ENCODE assay signal across 2 cellular contexts in the genomic region with DNA sequence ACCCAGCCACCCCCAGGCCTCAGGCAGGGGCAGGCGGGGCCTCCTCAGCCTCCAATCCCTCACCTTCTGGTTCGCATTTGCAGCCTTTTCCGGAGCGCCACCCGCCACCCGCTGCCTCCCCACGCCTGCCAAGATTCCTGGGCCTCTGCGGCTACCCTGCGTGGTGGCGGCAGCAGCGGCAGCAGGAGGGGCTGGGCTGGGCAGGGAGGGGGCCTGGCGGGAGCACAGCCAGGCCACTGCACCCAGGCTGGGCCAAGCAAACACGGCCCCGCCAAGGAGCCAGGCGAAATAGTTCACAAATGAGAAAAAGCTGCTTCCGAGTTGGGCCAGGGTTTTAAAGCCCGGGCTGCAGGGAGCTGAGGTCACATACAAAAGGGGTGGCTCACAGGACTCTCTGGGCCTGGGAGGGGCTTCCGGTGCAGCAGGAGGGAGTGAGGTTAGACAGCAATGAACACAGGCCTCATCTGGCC.
TF ChIP-seq lines count a peak whose summit lies in the region.

No MANE protein-coding gene starts in this region.

TF ChIP-seq in GM23338, 12 proteins besides CTCF, POLR2A, EP300 and RAD21:
- TF ChIP-seq JUNB (IDR thresholded peaks at IDR 0.05; ENCODE audit: unreplicated experiment) (no peak), ZNF331 (CRISPR knock-in tag; IDR thresholded peaks at IDR 0.05; ENCODE audit: low read depth) (no peak), EZH2phosphoT487 (IDR thresholded peaks at IDR 0.05; ENCODE audit: unreplicated experiment) (no peak)
- TF ChIP-seq, protein P1, sequence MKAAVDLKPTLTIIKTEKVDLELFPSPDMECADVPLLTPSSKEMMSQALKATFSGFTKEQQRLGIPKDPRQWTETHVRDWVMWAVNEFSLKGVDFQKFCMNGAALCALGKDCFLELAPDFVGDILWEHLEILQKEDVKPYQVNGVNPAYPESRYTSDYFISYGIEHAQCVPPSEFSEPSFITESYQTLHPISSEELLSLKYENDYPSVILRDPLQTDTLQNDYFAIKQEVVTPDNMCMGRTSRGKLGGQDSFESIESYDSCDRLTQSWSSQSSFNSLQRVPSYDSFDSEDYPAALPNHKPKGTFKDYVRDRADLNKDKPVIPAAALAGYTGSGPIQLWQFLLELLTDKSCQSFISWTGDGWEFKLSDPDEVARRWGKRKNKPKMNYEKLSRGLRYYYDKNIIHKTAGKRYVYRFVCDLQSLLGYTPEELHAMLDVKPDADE (IDR thresholded peaks at IDR 0.05), result no peak

TF ChIP-seq in GM12878, 131 proteins besides CTCF, POLR2A, EP300 and RAD21:
- TF ChIP-seq SIN3A (IDR thresholded peaks at IDR 0.05; ENCODE audit: low read depth, low read length) (no peak), STAT1 (conservative IDR thresholded peaks at IDR 0.05) (no peak), SIX5 (IDR thresholded peaks at IDR 0.05; ENCODE audit: low read depth, low read length, severe bottlenecking) (no peak), SRF (IDR thresholded peaks at IDR 0.05; ENCODE audit: low read depth in 2 of 2, low read length in 2 of 2) (no peak), POLR2AphosphoS5 (IDR thresholded peaks at IDR 0.05; ENCODE audit: low read length) (no peak), ZBED1 (IDR thresholded peaks at IDR 0.05; ENCODE audit: borderline replicate concordance) (no peak), MTA3 (IDR thresholded peaks at IDR 0.05; ENCODE audit: borderline replicate concordance, low read length) (no peak), STAT3 (IDR thresholded peaks at IDR 0.05; ENCODE audit: low read depth, low read length) (no peak), IKZF1 (conservative IDR thresholded peaks at IDR 0.05) (no peak), CHD4 (IDR thresholded peaks at IDR 0.05) (no peak), MTA2 (IDR thresholded peaks at IDR 0.05; ENCODE audit: low read depth) (no peak), MYB (IDR thresholded peaks at IDR 0.05; ENCODE audit: borderline replicate concordance, low read depth, low read length) (no peak), HDGF (IDR thresholded peaks at IDR 0.05) (no peak), RELA (IDR thresholded peaks at IDR 0.05; ENCODE audit: borderline replicate concordance, partially characterized antibody) (no peak)
- TF ChIP-seq, protein P2, sequence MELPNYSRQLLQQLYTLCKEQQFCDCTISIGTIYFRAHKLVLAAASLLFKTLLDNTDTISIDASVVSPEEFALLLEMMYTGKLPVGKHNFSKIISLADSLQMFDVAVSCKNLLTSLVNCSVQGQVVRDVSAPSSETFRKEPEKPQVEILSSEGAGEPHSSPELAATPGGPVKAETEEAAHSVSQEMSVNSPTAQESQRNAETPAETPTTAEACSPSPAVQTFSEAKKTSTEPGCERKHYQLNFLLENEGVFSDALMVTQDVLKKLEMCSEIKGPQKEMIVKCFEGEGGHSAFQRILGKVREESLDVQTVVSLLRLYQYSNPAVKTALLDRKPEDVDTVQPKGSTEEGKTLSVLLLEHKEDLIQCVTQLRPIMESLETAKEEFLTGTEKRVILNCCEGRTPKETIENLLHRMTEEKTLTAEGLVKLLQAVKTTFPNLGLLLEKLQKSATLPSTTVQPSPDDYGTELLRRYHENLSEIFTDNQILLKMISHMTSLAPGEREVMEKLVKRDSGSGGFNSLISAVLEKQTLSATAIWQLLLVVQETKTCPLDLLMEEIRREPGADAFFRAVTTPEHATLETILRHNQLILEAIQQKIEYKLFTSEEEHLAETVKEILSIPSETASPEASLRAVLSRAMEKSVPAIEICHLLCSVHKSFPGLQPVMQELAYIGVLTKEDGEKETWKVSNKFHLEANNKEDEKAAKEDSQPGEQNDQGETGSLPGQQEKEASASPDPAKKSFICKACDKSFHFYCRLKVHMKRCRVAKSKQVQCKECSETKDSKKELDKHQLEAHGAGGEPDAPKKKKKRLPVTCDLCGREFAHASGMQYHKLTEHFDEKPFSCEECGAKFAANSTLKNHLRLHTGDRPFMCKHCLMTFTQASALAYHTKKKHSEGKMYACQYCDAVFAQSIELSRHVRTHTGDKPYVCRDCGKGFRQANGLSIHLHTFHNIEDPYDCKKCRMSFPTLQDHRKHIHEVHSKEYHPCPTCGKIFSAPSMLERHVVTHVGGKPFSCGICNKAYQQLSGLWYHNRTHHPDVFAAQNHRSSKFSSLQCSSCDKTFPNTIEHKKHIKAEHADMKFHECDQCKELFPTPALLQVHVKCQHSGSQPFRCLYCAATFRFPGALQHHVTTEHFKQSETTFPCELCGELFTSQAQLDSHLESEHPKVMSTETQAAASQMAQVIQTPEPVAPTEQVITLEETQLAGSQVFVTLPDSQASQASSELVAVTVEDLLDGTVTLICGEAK (IDR thresholded peaks at IDR 0.05; ENCODE audit: borderline replicate concordance), result no peak
- TF ChIP-seq, protein P3, sequence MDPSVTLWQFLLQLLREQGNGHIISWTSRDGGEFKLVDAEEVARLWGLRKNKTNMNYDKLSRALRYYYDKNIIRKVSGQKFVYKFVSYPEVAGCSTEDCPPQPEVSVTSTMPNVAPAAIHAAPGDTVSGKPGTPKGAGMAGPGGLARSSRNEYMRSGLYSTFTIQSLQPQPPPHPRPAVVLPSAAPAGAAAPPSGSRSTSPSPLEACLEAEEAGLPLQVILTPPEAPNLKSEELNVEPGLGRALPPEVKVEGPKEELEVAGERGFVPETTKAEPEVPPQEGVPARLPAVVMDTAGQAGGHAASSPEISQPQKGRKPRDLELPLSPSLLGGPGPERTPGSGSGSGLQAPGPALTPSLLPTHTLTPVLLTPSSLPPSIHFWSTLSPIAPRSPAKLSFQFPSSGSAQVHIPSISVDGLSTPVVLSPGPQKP (IDR thresholded peaks at IDR 0.05; ENCODE audit: low read depth, low read length), result no peak
- TF ChIP-seq, protein P4, sequence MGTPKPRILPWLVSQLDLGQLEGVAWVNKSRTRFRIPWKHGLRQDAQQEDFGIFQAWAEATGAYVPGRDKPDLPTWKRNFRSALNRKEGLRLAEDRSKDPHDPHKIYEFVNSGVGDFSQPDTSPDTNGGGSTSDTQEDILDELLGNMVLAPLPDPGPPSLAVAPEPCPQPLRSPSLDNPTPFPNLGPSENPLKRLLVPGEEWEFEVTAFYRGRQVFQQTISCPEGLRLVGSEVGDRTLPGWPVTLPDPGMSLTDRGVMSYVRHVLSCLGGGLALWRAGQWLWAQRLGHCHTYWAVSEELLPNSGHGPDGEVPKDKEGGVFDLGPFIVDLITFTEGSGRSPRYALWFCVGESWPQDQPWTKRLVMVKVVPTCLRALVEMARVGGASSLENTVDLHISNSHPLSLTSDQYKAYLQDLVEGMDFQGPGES (IDR thresholded peaks at IDR 0.05), result no peak
- TF ChIP-seq, protein P5, sequence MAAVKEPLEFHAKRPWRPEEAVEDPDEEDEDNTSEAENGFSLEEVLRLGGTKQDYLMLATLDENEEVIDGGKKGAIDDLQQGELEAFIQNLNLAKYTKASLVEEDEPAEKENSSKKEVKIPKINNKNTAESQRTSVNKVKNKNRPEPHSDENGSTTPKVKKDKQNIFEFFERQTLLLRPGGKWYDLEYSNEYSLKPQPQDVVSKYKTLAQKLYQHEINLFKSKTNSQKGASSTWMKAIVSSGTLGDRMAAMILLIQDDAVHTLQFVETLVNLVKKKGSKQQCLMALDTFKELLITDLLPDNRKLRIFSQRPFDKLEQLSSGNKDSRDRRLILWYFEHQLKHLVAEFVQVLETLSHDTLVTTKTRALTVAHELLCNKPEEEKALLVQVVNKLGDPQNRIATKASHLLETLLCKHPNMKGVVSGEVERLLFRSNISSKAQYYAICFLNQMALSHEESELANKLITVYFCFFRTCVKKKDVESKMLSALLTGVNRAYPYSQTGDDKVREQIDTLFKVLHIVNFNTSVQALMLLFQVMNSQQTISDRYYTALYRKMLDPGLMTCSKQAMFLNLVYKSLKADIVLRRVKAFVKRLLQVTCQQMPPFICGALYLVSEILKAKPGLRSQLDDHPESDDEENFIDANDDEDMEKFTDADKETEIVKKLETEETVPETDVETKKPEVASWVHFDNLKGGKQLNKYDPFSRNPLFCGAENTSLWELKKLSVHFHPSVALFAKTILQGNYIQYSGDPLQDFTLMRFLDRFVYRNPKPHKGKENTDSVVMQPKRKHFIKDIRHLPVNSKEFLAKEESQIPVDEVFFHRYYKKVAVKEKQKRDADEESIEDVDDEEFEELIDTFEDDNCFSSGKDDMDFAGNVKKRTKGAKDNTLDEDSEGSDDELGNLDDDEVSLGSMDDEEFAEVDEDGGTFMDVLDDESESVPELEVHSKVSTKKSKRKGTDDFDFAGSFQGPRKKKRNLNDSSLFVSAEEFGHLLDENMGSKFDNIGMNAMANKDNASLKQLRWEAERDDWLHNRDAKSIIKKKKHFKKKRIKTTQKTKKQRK (IDR thresholded peaks at IDR 0.05; ENCODE audit: low read depth, low read length), result no peak
- TF ChIP-seq, protein P6, sequence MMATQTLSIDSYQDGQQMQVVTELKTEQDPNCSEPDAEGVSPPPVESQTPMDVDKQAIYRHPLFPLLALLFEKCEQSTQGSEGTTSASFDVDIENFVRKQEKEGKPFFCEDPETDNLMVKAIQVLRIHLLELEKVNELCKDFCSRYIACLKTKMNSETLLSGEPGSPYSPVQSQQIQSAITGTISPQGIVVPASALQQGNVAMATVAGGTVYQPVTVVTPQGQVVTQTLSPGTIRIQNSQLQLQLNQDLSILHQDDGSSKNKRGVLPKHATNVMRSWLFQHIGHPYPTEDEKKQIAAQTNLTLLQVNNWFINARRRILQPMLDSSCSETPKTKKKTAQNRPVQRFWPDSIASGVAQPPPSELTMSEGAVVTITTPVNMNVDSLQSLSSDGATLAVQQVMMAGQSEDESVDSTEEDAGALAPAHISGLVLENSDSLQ (IDR thresholded peaks at IDR 0.05), result no peak
